Comparison of ENCODE assay signal across 15 cellular contexts in genomic region chr12:113674996-113675395, GRCh38.
A peak's percentile ranks its signal among the peaks of the same experiment; 100 is the strongest.
DNase-seq lines count a peak whose midpoint lies in the region; ATAC-seq, FAIRE-seq and TF ChIP-seq lines count a peak whose summit lies in the region.
"Had no signal": no experiment of that assay in that cellular context is flagged by ENCODE, and none has a peak within 500 bp of the region (broad histone marks: within the 10 kb centered on the region; RNA-seq: fewer than 3 reads in every experiment).

No MANE protein-coding gene starts in this region.

- H4K20me1 ChIP-seq in K562 (replicated peaks; ENCODE audit: control insufficient read depth, insufficient read depth, low read length): peaks cover 7% of the 10 kb centered on the region
- no peaks in the 10 kb centered on the region for H4K20me1 ChIP-seq in neural progenitor cell (ENCODE audit: low read depth)

- no peaks in the 10 kb centered on the region for H3K79me2 ChIP-seq in K562 (ENCODE audit: control insufficient read depth, insufficient read depth, low read length)
- H3K79me2 ChIP-seq in neural progenitor cell (ENCODE audit: low read depth): no peaks in the 10 kb centered on the region

- H3K4me1 ChIP-seq in K562 (replicated peaks in 1 of 2; ENCODE audit: control insufficient read depth in 2 of 2, insufficient read depth in 2 of 2, low read length in 2 of 2) (peaks cover 4 to 11% of the 10 kb centered on the region in 2 experiments; a peak in 3 of 5 replicates), neural progenitor cell (peaks cover 33% of the 10 kb centered on the region), tibial artery (no peaks in the 10 kb centered on the region)

- H3K27me3 Mint-ChIP-seq in T-helper 17 cell (peaks cover 42% of the 10 kb centered on the region), neural progenitor cell (ENCODE audit: insufficient read depth, low read depth) (peaks cover 14% of the 10 kb centered on the region), natural killer cell (ENCODE audit: low read depth in 2 of 2) (peaks cover 12 to 19% of the 10 kb centered on the region in 2 donors)

- H3K9me3 ChIP-seq in T-helper 17 cell (ENCODE audit: control insufficient read depth, low read length, poor library complexity, severe bottlenecking): no peaks in the 10 kb centered on the region
- no peaks in the 10 kb centered on the region for H3K9me3 ChIP-seq in K562 (replicated peaks; ENCODE audit: control insufficient read depth, insufficient read depth, low read depth, low read length)
- no peaks in the 10 kb centered on the region for H3K9me3 ChIP-seq in neural progenitor cell (ENCODE audit: low read depth)
- H3K9me3 ChIP-seq in tibial artery: no peaks in the 10 kb centered on the region

- in situ Hi-C loops in K562 (cut with MboI): no loop called here

- WGBS in K562 (ENCODE audit: insufficient coverage, low coverage, missing lambda C conversion rate): 3% methylated on average over 9 of the region's 9 CpGs

- H3K4me3 ChIP-seq in K562 (no peak overlapping the region), neural progenitor cell (no peak overlapping the region), tibial artery (no peak overlapping the region)

- no TSS peak for BruUV-seq in K562 (replicated peaks; lab: Mats Ljungman, UMichigan)

- H3K9ac ChIP-seq in K562 (ENCODE audit: insufficient read depth in 1 of 2, low read depth in 2 of 2, low read length in 2 of 2): no peak overlapping the region
- no peak overlapping the region for H3K9ac ChIP-seq in neural progenitor cell

- peaks cover 27 to 51% of the 10 kb centered on the region in 2 experiments for H3K27me3 ChIP-seq in K562 (ENCODE audit: control insufficient read depth in 2 of 2, insufficient read depth in 2 of 2, low read length in 2 of 2)
- H3K27me3 ChIP-seq in neural progenitor cell: no peaks in the 10 kb centered on the region
- peaks cover 0 to 46% of the 10 kb centered on the region in 2 donors for H3K27me3 ChIP-seq in tibial artery

- no peak for TF ChIP-seq EP300 in K562 (IDR thresholded peaks at IDR 0.05; ENCODE audit: low read length)

- H3K4me3 Mint-ChIP-seq in T-helper 17 cell (peak overlapping the region; percentile 37), neural progenitor cell (no peak overlapping the region), natural killer cell (no peak overlapping the region)
- H3K4me3 Mint-ChIP-seq: CD4-positive, alpha-beta memory T cell; H9 had no signal

- H3K27ac ChIP-seq in K562 (ENCODE audit: extremely low read depth, low read depth, low read length) (no peak overlapping the region), neural progenitor cell (no peak overlapping the region), tibial artery (no peak overlapping the region)

- H2AFZ ChIP-seq in K562 (ENCODE audit: low read depth, low read length) (no peak overlapping the region), neural progenitor cell (replicated peaks) (peak overlapping the region; percentile 34)

- DNase-seq in T-helper 17 cell (no peak), K562 (ENCODE audit: extremely low read depth in 1 of 4, low spot score in 3 of 4) (no peak), neural progenitor cell (ENCODE audit: low spot score) (no peak), tibial artery (no peak), natural killer cell (no peak)
- no peak for DNase-seq in activated T-cell treated with anti-CD3 and anti-CD28 coated beads, Interleukin-2, amount 50 U/mL, for 48 hours
- DNase-seq: C1 segment of cervical spinal cord; Calu3; CD4-positive, alpha-beta memory T cell; COR-L47; DMS53; DMS79 treated with DMSO at 0.1 percent for 48 hours; H9 had no signal

- POLR2A ChIA-PET in K562 (lab: Yijun Ruan, JAX): no interaction called here

- no peaks in the 10 kb centered on the region for H3K4me1 Mint-ChIP-seq in T-helper 17 cell
- H3K4me1 Mint-ChIP-seq in neural progenitor cell: peaks cover 30% of the 10 kb centered on the region
- no peaks in the 10 kb centered on the region for H3K4me1 Mint-ChIP-seq in natural killer cell

- peaks cover 46% of the 10 kb centered on the region for H3F3A ChIP-seq in neural progenitor cell (ENCODE audit: low read depth)

- TF ChIP-seq POLR2A in K562 (conservative IDR thresholded peaks at IDR 0.05): no peak

- H3K9me1 ChIP-seq in K562 (ENCODE audit: control insufficient read depth, insufficient read depth, low read length): no peaks in the 10 kb centered on the region

- CTCF ChIA-PET in K562 (lab: Yijun Ruan, JAX; ENCODE audit: low intra/inter-chr PET ratio): no interaction called here

- H3K4me2 ChIP-seq in K562 (ENCODE audit: insufficient read depth, low read length) (no peak overlapping the region), neural progenitor cell (peak overlapping the region; percentile 47)

- FAIRE-seq in K562 (lab: Jason Lieb, UNC): no peak
- FAIRE-seq: GM12892 had no signal

- intact Hi-C loops in K562 (cut with micrococcal nuclease) (no loop called here), tibial artery (cut with DNase I; ENCODE audit: low total_unique reads) (no loop called here), natural killer cell (cut with micrococcal nuclease) (no loop called here)

- TF ChIP-seq RAD21 in K562 (CRISPR knock-in tag; conservative IDR thresholded peaks at IDR 0.05 in 1 of 2, IDR thresholded peaks at IDR 0.05 in 1 of 2): no peak

- no peak for ATAC-seq in T-helper 17 cell
- no peak for ATAC-seq in K562
- ATAC-seq in natural killer cell: no peak
- ATAC-seq: HCT116 had no signal

- TF ChIP-seq CTCF in K562 (IDR thresholded peaks at IDR 0.05 in 2 of 3, conservative IDR thresholded peaks at IDR 0.05 in 1 of 3; ENCODE audit: insufficient read depth in 2 of 3, low read depth in 1 of 3, low read length in 3 of 3) (no peak), neural progenitor cell (IDR thresholded peaks at IDR 0.05) (no peak), tibial artery (IDR thresholded peaks at IDR 0.05) (no peak), natural killer cell (IDR thresholded peaks at IDR 0.05) (no peak)

- H3K9me3 Mint-ChIP-seq in neural progenitor cell (peaks cover 2% of the 10 kb centered on the region), natural killer cell (no peaks in the 10 kb centered on the region)
- H3K9me3 Mint-ChIP-seq: H9 had no signal

- H3K36me3 ChIP-seq in K562 (ENCODE audit: control insufficient read depth, insufficient read depth, low read length) (no peaks in the 10 kb centered on the region), neural progenitor cell (no peaks in the 10 kb centered on the region), tibial artery (no peaks in the 10 kb centered on the region)

- H3K27ac Mint-ChIP-seq in T-helper 17 cell (no peak overlapping the region), neural progenitor cell (peak overlapping the region; percentile 22), natural killer cell (no peak overlapping the region)
- H3K27ac Mint-ChIP-seq: CD4-positive, alpha-beta memory T cell; H9 had no signal

- no peaks in the 10 kb centered on the region for H3K36me3 Mint-ChIP-seq in T-helper 17 cell (ENCODE audit: low read depth)
- no peaks in the 10 kb centered on the region for H3K36me3 Mint-ChIP-seq in neural progenitor cell
- H3K36me3 Mint-ChIP-seq in natural killer cell: no peaks in the 10 kb centered on the region
- H3K36me3 Mint-ChIP-seq: CD4-positive, alpha-beta memory T cell had no signal

TF ChIP-seq in K562, 482 proteins besides CTCF, POLR2A, EP300 and RAD21 (continues in another document):
- TF ChIP-seq BRF2 (IDR thresholded peaks at IDR 0.05; ENCODE audit: borderline replicate concordance, insufficient read depth, insufficient read length) (no peak), HDGF (IDR thresholded peaks at IDR 0.05) (no peak), GABPB2 (CRISPR knock-in tag; conservative IDR thresholded peaks at IDR 0.05) (no peak), MBD2 (IDR thresholded peaks at IDR 0.05; ENCODE audit: borderline replicate concordance, low read depth) (no peak), ZMIZ1 (IDR thresholded peaks at IDR 0.05; ENCODE audit: low read depth in 2 of 2, low read length in 2 of 2) (no peak), ZNF347 (CRISPR knock-in tag; IDR thresholded peaks at IDR 0.05; ENCODE audit: low read depth) (no peak)
